Comparison of ENCODE assay signal across 8 cellular contexts in the genomic region with DNA sequence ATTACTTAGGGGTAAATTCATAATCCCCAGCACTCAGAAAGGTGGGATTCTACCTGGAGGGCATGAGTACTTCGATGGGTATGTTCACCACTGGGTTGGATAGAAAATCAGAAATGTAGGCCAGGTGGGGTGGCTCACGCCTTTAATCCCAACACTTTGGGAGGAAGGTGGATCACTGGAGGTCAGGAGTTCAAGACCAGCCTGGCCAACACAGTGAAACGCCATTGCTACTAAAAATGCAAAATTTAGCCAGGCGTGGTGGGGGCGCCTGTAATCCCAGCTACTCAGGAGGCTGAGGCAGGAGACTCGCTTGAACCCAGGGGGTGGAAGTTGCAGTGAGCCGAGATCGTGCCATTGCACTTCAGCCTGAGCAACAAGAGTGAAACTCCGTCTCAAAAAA. TPM values are rescaled to one million over a fixed set of nuclear protein-coding genes. Genes with fewer than 3 reads are reported as not detected.
DNase-seq lines count a peak whose midpoint lies in the region; ATAC-seq and TF ChIP-seq lines count a peak whose summit lies in the region.
"Not testable (repeated sequence)": the region's sequence is repeated elsewhere in the genome, so short reads cannot be mapped to it uniquely, and the experiment has no call there.

No MANE protein-coding gene starts in this region.

- peaks cover 62% of the 10 kb centered on the region for H3K4me1 Mint-ChIP-seq in chondrocyte (ENCODE audit: low read depth)

- peak overlapping the region; percentile 100 for H3K27ac Mint-ChIP-seq in chondrocyte (ENCODE audit: unreplicated experiment)

- not testable (repeated sequence) for TF ChIP-seq POLR2A in prostate gland (IDR thresholded peaks at IDR 0.05)

- intact Hi-C loops in prostate gland (cut with DNase I); aorta (cut with DNase I): not testable (repeated sequence)

- TF ChIP-seq RAD21 in neural cell (conservative IDR thresholded peaks at IDR 0.05): not testable (repeated sequence)

- DNase-seq in RWPE2 (ENCODE audit: low spot score) (peak; percentile 6), aorta (peak in 1 of 2 donors; percentile 28)
- not testable (repeated sequence) for DNase-seq in chondrocyte (ENCODE audit: low spot score); epithelial cell of prostate (ENCODE audit: low read depth, low spot score); prostate gland (ENCODE audit: low spot score)

- not testable (repeated sequence) for H3K9me2 ChIP-seq in neural cell (ENCODE audit: insufficient read depth, low read length)

- H3K36me3 ChIP-seq in RWPE2 (ENCODE audit: low read depth); neural cell (ENCODE audit: insufficient read depth, low read length); prostate gland; stomach smooth muscle (ENCODE audit: control insufficient read depth in 2 of 2, insufficient read depth in 2 of 2, low read length in 2 of 2); aorta (ENCODE audit: control insufficient read depth in 1 of 2, insufficient read depth in 2 of 2, low read length in 1 of 2): not testable (repeated sequence)

- not testable (repeated sequence) for H2AFZ ChIP-seq in neural cell (ENCODE audit: low read depth, low read length)

- not testable (repeated sequence) for H3K9me3 Mint-ChIP-seq in chondrocyte (ENCODE audit: low read depth)

- H3K4me1 ChIP-seq in RWPE2 (ENCODE audit: insufficient read depth, poor library complexity, severe bottlenecking) (peaks cover 40% of the 10 kb centered on the region), stomach smooth muscle (ENCODE audit: control insufficient read depth, insufficient read depth, low read length) (peaks cover 42% of the 10 kb centered on the region)
- H3K4me1 ChIP-seq in prostate gland (replicated peaks); aorta (ENCODE audit: control insufficient read depth in 1 of 2, insufficient read depth in 2 of 2, low read length in 2 of 2): not testable (repeated sequence)

- not testable (repeated sequence) for H3K36me3 Mint-ChIP-seq in chondrocyte (ENCODE audit: low read depth)

- WGBS in prostate gland: 97% methylated on average over 9 of the region's 9 CpGs
- WGBS in aorta, 2 donors: 96 to 97% methylated on average over 9 of the region's 9 CpGs

- H3K9me3 ChIP-seq in RWPE2 (ENCODE audit: severe bottlenecking); neural cell (ENCODE audit: low read length); prostate gland; stomach smooth muscle (ENCODE audit: control insufficient read depth in 2 of 2, low read length in 2 of 2); aorta (ENCODE audit: control insufficient read depth, low read length): not testable (repeated sequence)

- not testable (repeated sequence) for TF ChIP-seq CTCF in C4-2B (conservative IDR thresholded peaks at IDR 0.05); RWPE2 (IDR thresholded peaks at IDR 0.05; ENCODE audit: poor library complexity, severe bottlenecking); chondrocyte (IDR thresholded peaks at IDR 0.05); neural cell (IDR thresholded peaks at IDR 0.05; ENCODE audit: poor library complexity, severe bottlenecking); prostate gland (IDR thresholded peaks at IDR 0.05)

- H3F3A ChIP-seq in neural cell (ENCODE audit: insufficient read depth, low read length, poor library complexity, severe bottlenecking): not testable (repeated sequence)

- H3K4me3 ChIP-seq in RWPE2 (ENCODE audit: severe bottlenecking); prostate gland; stomach smooth muscle (ENCODE audit: low read length in 2 of 2); aorta (ENCODE audit: low read length in 2 of 2): not testable (repeated sequence)
- peak overlapping the region; percentile 61 for H3K4me3 ChIP-seq in neural cell (ENCODE audit: low read length)

- not testable (repeated sequence) for H3K4me3 Mint-ChIP-seq in chondrocyte (ENCODE audit: unreplicated experiment)

- peak overlapping the region; percentile 99 for H3K4me2 ChIP-seq in neural cell (ENCODE audit: low read length)

- H3K9ac ChIP-seq in neural cell (ENCODE audit: low read length): peak overlapping the region; percentile 97
- not testable (repeated sequence) for H3K9ac ChIP-seq in stomach smooth muscle (ENCODE audit: low read length in 2 of 2)

- not testable (repeated sequence) for H3K27me3 Mint-ChIP-seq in chondrocyte (ENCODE audit: low read depth)

- not testable (repeated sequence) for H4K20me1 ChIP-seq in neural cell (ENCODE audit: insufficient read depth)

- H3K27me3 ChIP-seq in RWPE2 (ENCODE audit: insufficient read depth, poor library complexity, severe bottlenecking); neural cell (ENCODE audit: insufficient read depth, low read depth, low read length); prostate gland (replicated peaks; ENCODE audit: insufficient read depth); stomach smooth muscle (ENCODE audit: control insufficient read depth in 1 of 2, insufficient read depth in 2 of 2, low read length in 2 of 2); aorta (ENCODE audit: control insufficient read depth in 1 of 2, insufficient read depth in 2 of 2, low read length in 1 of 2): not testable (repeated sequence)

- ATAC-seq in RWPE2 (ENCODE audit: low read depth); aorta (ENCODE audit: low FRiP score): not testable (repeated sequence)

- H3K27ac ChIP-seq in C4-2B (peak overlapping the region; percentile 74), epithelial cell of prostate (peak overlapping the region; percentile 100), neural cell (ENCODE audit: low read length) (peak overlapping the region; percentile 100), prostate gland (peak overlapping the region; percentile 74 to 79), stomach smooth muscle (ENCODE audit: low read length) (peak overlapping the region; percentile 64), aorta (ENCODE audit: low read depth in 1 of 2, low read length in 2 of 2) (peak overlapping the region; percentile 20 to 47)
- not testable (repeated sequence) for H3K27ac ChIP-seq in RWPE2 (ENCODE audit: poor library complexity, severe bottlenecking)

- TF ChIP-seq EP300 in neural cell (conservative IDR thresholded peaks at IDR 0.05; ENCODE audit: poor library complexity, severe bottlenecking): not testable (repeated sequence)

- H3K79me2 ChIP-seq in neural cell (replicated peaks; ENCODE audit: insufficient read depth, low read length): peaks cover 14% of the 10 kb centered on the region

RNA-seq across cellular contexts. Expression of a gene that starts 24.1 kb away (rescaled TPM):
- 74.4 to 91.0 TPM (median 86.8 TPM) in 3 replicates for total RNA-seq in chondrocyte
- 26.4 and 27.7 TPM in 2 replicates for polyA plus RNA-seq in neural cell
- 112 and 179 TPM in 2 replicates for polyA minus RNA-seq in neural cell
- total RNA-seq in prostate gland: 10 to 100 TPM; 51.1 to 53.9 TPM
- 10 to 100 TPM; 67.4 to 96.9 TPM for total RNA-seq in aorta
- 1 to 10 TPM; 4.3 to 8.0 TPM for polyA plus RNA-seq in aorta
